ENCODE assay signal across 37 cellular contexts in the genomic region with DNA sequence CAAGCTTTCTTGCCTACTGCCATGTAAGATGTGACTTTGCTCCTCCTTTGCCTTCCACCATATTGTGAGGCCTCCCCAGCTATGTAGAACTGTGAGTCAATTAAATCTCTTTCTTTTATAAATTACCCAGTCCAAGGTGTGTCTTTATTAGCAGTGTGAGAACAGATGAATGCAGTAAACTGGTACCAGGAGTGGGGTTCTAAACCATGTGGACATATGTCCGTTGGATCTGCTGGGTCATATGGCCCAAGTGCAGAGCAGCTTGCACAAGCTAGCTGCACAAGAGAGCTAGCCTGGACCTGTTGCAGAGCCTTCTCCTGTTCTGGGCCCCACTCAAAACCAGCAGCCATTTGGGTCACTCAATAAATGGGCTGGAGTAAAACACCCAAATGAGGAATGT. TPM values are rescaled to one million over a fixed set of nuclear protein-coding genes. Genes with fewer than 3 reads are reported as not detected.
"Had no signal": no experiment of that assay in that cellular context is flagged by ENCODE, and none has a peak within 500 bp of the region (broad histone marks: within the 10 kb centered on the region; RNA-seq: fewer than 3 reads in every experiment).

No MANE protein-coding gene starts in this region.

- H3K36me3 ChIP-seq: MG63 had no signal

- DNase-seq: Karpas-422, Kasumi-1, MG63, MM.1S, MV-4-11, NCI-H1048, NCI-H1092 treated with DMSO at 0.1 percent for 48 hours, NCI-H1105, NCI-H1105 treated with DMSO at 0.1 percent for 48 hours, NCI-H1417, NCI-H1417 treated with DMSO at 0.1 percent for 48 hours, NCI-H1436, NCI-H1436 treated with DMSO at 0.1 percent for 48 hours, NCI-H146, NCI-H1694, NCI-H1694 treated with DMSO at 0.1 percent for 48 hours, NCI-H187, NCI-H187 treated with DMSO at 0.1 percent for 48 hours, NCI-H1930, NCI-H2029, NCI-H2029 treated with DMSO at 0.1 percent for 48 hours, NCI-H2081, NCI-H2081 treated with DMSO at 0.1 percent for 48 hours, NCI-H2107, NCI-H2171, NCI-H2171 treated with DMSO at 0.1 percent for 48 hours, NCI-H2227 treated with DMSO at 0.1 percent for 48 hours, NCI-H226, NCI-H345, NCI-H446, NCI-H446 treated with DMSO at 0.1 percent for 48 hours, NCI-H510A, NCI-H510A treated with DMSO at 0.1 percent for 48 hours, NCI-H524, NCI-H524 treated with DMSO at 0.1 percent for 48 hours, NCI-H526 had no signal

- H3K4me3 ChIP-seq: MG63 had no signal

RNA-seq across cellular contexts. Expression of a gene that starts 58.4 kb away (rescaled TPM):
- total RNA-seq: NCI-H460 had no signal
